ENCODE assay signal across 25 cellular contexts in the genomic region with DNA sequence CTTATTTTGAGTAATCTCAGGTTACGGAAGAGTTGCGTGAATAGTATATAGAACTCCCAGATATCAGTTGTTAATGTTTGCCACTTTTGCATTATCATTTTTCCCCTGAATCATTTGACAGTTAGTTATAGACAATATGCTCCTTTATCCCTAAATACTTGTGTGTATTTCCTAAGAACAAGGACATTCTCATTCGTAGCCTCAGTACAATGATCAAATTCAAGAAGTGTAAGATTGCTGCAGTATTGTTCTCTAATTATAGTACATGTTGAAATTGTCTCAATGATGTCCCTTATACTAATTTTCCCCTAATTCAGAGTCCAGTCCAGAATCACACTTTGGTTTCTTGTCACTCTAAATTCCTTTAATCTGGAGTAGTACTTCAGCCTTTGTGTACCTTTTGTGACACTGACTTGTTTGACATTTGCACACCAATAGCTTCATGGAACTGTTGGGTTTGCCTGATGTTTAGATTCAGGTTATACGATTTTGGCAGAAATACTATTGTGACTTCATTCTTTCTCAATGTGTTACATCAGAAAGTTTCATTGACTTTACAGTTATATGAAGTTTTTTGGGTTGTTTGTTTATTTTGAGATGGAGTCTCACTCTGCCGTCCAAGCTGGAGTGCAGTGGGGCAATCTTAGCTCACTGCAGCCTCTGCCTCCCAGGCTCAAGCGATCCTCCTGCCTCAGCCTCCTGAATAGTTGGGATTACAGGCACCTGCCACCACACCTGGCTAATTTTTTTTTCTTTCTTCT.
DNase-seq lines count a peak whose midpoint lies in the region; ATAC-seq and TF ChIP-seq lines count a peak whose summit lies in the region.
"Had no signal": no experiment of that assay in that cellular context is flagged by ENCODE, and none has a peak within 500 bp of the region (broad histone marks: within the 10 kb centered on the region; RNA-seq: fewer than 3 reads in every experiment).

No MANE protein-coding gene starts in this region.

- H3K27ac Mint-ChIP-seq in activated T-cell treated with anti-CD3 and anti-CD28 coated beads, Interleukin-2, amount 50 U/mL, for 24 hours = peak overlapping the region; percentile 55
- H3K27ac Mint-ChIP-seq: activated CD8-positive, alpha-beta T cell treated with anti-CD3 and anti-CD28 coated beads for 36 hours; mesothelial cell of epicardium had no signal

- H3K36me3 Mint-ChIP-seq in activated T-cell treated with anti-CD3 and anti-CD28 coated beads, Interleukin-2, amount 50 U/mL, for 24 hours (ENCODE audit: low read depth) = peaks cover 68% of the 10 kb centered on the region

- H3K9me3 ChIP-seq in RWPE2 (ENCODE audit: severe bottlenecking) = no peaks in the 10 kb centered on the region
- H3K9me3 ChIP-seq: BE2C had no signal

- H3K4me3 Mint-ChIP-seq in activated T-cell treated with anti-CD3 and anti-CD28 coated beads, Interleukin-2, amount 50 U/mL, for 24 hours = no peak overlapping the region
- H3K4me3 Mint-ChIP-seq: activated CD8-positive, alpha-beta T cell treated with anti-CD3 and anti-CD28 coated beads for 36 hours; mesothelial cell of epicardium; naive thymus-derived CD4-positive, alpha-beta T cell; stimulated activated effector memory CD8-positive, alpha-beta T cell treated with anti-CD3 and anti-CD28 coated beads, Interleukin-12 subunit alpha, Interleukin-12 subunit beta, amount 100 ng/mL, for 72 hours had no signal

- H3K4me1 ChIP-seq in RWPE2 (ENCODE audit: insufficient read depth, poor library complexity, severe bottlenecking) = peaks cover 53% of the 10 kb centered on the region

- peaks cover 89% of the 10 kb centered on the region for H3K36me3 ChIP-seq in RWPE2 (ENCODE audit: low read depth)

- peaks cover 23% of the 10 kb centered on the region for H3K4me1 Mint-ChIP-seq in activated T-cell treated with anti-CD3 and anti-CD28 coated beads, Interleukin-2, amount 50 U/mL, for 24 hours (ENCODE audit: low read depth)

- no peak for TF ChIP-seq CTCF in RWPE2 (IDR thresholded peaks at IDR 0.05; ENCODE audit: poor library complexity, severe bottlenecking)

- no peaks in the 10 kb centered on the region for H3K27me3 ChIP-seq in RWPE2 (ENCODE audit: insufficient read depth, poor library complexity, severe bottlenecking)
- H3K27me3 ChIP-seq: BE2C had no signal

- H3K9me3 Mint-ChIP-seq in activated T-cell treated with anti-CD3 and anti-CD28 coated beads, Interleukin-2, amount 50 U/mL, for 24 hours = no peaks in the 10 kb centered on the region
- H3K9me3 Mint-ChIP-seq: activated CD8-positive, alpha-beta T cell treated with anti-CD3 and anti-CD28 coated beads for 36 hours; mesothelial cell of epicardium; naive thymus-derived CD4-positive, alpha-beta T cell; stimulated activated effector memory CD8-positive, alpha-beta T cell treated with anti-CD3 and anti-CD28 coated beads, Interleukin-12 subunit alpha, Interleukin-12 subunit beta, amount 100 ng/mL, for 72 hours had no signal

- ATAC-seq in RWPE2 (ENCODE audit: low read depth) (no peak), HG02763 (IDR thresholded peaks at IDR 0.05; ENCODE audit: unreplicated experiment) (no peak), GM18867 (IDR thresholded peaks at IDR 0.05; ENCODE audit: unreplicated experiment) (no peak)
- ATAC-seq: activated CD8-positive, alpha-beta T cell treated with anti-CD3 and anti-CD28 coated beads for 36 hours; left ventricle myocardium superior; naive thymus-derived CD4-positive, alpha-beta T cell; stimulated activated effector memory CD8-positive, alpha-beta T cell treated with anti-CD3 and anti-CD28 coated beads, Interleukin-12 subunit alpha, Interleukin-12 subunit beta, amount 100 ng/mL, for 72 hours had no signal

- peak overlapping the region; percentile 98 for H3K27ac ChIP-seq in RWPE2 (ENCODE audit: poor library complexity, severe bottlenecking)

- H3K4me3 ChIP-seq in RWPE2 (ENCODE audit: severe bottlenecking) (no peak overlapping the region), skeletal muscle cell (ENCODE audit: low read depth, low read length) (no peak overlapping the region)

- no peaks in the 10 kb centered on the region for H3K27me3 Mint-ChIP-seq in activated T-cell treated with anti-CD3 and anti-CD28 coated beads, Interleukin-2, amount 50 U/mL, for 24 hours
- H3K27me3 Mint-ChIP-seq: activated CD8-positive, alpha-beta T cell treated with anti-CD3 and anti-CD28 coated beads for 36 hours; naive thymus-derived CD4-positive, alpha-beta T cell had no signal

- no peak for DNase-seq in activated T-cell treated with anti-CD3 and anti-CD28 coated beads, Interleukin-2, amount 50 U/mL, for 24 hours
- no peak for DNase-seq in activated T-cell treated with anti-CD3 and anti-CD28 coated beads, Interleukin-2, amount 50 U/mL, for 48 hours
- DNase-seq in RWPE2 (ENCODE audit: low spot score) = no peak
- peak; percentile 65 for DNase-seq in fibroblast of gingiva (ENCODE audit: low read depth)
- DNase-seq in skeletal muscle cell (ENCODE audit: low read depth) = peak; percentile 11
- DNase-seq in nucleus accumbens (lab: John Stamatoyannopoulos, UW) = no peak
- DNase-seq: 8988T; activated CD8-positive, alpha-beta T cell treated with anti-CD3 and anti-CD28 coated beads for 36 hours; activated naive CD4-positive, alpha-beta T cell; amygdala; BE2C; cortex of kidney; hypothalamus; left ventricle myocardium superior; naive thymus-derived CD4-positive, alpha-beta T cell; NCI-H1417; NCI-H2081 treated with DMSO at 0.1 percent for 48 hours; NCI-H446 treated with DMSO at 0.1 percent for 48 hours; OCI-M1; retina; SIG-M5 had no signal

Comparison
In these comparisons a context has a peak if more than half of its experiments do, and no peak if none do; other contexts are left out.
1. DNase-seq: peak in fibroblast of gingiva (single experiment) and skeletal muscle cell (single experiment); none in activated T-cell treated with anti-CD3 and anti-CD28 coated beads, Interleukin-2, amount 50 U/mL, for 24 hours (single experiment), activated T-cell treated with anti-CD3 and anti-CD28 coated beads, Interleukin-2, amount 50 U/mL, for 48 hours (0 of 2), RWPE2 (single experiment) and nucleus accumbens (0 of 56).